1 cellular context compared by ENCODE assay signal in the genomic region with DNA sequence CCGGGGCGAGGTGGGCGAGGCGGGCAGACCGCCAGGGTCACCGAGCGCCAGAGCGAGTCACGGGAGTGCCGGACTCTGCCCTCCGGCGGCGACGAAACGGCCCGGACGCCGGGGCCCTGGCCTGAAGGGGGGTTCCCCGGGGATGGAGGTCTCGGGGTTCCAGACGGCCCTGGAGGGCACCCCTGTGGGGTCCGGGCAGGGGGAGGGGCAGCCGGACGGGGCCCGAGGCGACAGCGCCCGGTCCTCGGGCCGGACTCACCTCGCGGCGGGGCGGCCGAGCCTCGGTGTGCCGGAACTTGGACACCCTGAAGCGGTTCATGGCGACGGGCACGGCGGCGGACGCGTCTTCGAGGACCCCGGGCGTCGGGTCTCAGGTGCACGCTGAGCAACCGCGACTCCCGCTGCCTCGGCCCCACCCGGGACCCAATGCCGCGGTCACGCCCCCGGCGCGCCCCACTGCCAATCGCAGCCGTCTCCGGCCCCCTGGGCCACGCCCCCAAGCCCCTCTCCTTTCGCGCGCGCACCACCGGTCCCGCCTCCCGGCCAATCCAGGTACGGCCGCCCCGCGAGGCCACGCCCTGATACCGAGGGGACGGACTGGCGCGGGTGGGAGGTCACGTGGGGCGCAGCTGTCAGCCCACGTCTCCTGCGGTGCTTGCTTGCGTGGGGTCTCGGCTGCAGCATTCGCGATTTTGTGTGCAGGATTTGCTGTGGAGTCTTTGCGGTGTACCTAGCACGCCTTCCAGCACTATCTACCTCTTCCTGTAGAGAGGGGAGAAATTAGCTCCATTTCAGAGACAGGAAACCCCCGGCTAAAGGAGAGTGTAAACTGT.
TF ChIP-seq lines count a peak whose summit lies in the region.

A gene (minus strand): TSS at position 397 of the 833 bp plus-strand sequence. CDS start 78 bp downstream, at position 319.

TF ChIP-seq in HepG2, 621 proteins besides CTCF, POLR2A, EP300 and RAD21 (continued from another document and continues in another):
- TF ChIP-seq, protein P1, sequence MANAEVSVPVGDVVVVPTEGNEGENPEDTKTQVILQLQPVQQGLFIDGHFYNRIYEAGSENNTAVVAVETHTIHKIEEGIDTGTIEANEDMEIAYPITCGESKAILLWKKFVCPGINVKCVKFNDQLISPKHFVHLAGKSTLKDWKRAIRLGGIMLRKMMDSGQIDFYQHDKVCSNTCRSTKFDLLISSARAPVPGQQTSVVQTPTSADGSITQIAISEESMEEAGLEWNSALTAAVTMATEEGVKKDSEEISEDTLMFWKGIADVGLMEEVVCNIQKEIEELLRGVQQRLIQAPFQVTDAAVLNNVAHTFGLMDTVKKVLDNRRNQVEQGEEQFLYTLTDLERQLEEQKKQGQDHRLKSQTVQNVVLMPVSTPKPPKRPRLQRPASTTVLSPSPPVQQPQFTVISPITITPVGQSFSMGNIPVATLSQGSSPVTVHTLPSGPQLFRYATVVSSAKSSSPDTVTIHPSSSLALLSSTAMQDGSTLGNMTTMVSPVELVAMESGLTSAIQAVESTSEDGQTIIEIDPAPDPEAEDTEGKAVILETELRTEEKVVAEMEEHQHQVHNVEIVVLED (CRISPR knock-in tag; IDR thresholded peaks at IDR 0.05; ENCODE audit: borderline replicate concordance), result no peak; the same call in 1 of the 2 replicates
- TF ChIP-seq STAG1 (CRISPR knock-in tag; IDR thresholded peaks at IDR 0.05) (no peak), RNF2 (conservative IDR thresholded peaks at IDR 0.05; ENCODE audit: low read depth) (no peak), SP5 (CRISPR knock-in tag; IDR thresholded peaks at IDR 0.05; ENCODE audit: borderline replicate concordance, low read depth) (0 out of 2 replicates have a peak, but pooled peaks have one; percentile 30), SP2 (CRISPR knock-in tag; IDR thresholded peaks at IDR 0.05) (peak; percentile 88), SP140L (CRISPR knock-in tag; IDR thresholded peaks at IDR 0.05; ENCODE audit: borderline replicate concordance) (no peak), CBFB (CRISPR knock-in tag; IDR thresholded peaks at IDR 0.05) (peak; percentile 22; the same call in 1 of the 2 replicates), ARNTL (CRISPR knock-in tag; IDR thresholded peaks at IDR 0.05) (peak; percentile 97), ZNF207 (IDR thresholded peaks at IDR 0.05; ENCODE audit: borderline replicate concordance) (no peak), SIN3A (IDR thresholded peaks at IDR 0.05; ENCODE audit: borderline replicate concordance, low read depth, low read length) (0 out of 2 replicates have a peak, but pooled peaks have one; percentile 40), POLR2G (IDR thresholded peaks at IDR 0.05; ENCODE audit: low read depth, low read length) (peak; percentile 38; the same call in 1 of the 2 replicates), PTBP1 (IDR thresholded peaks at IDR 0.05; ENCODE audit: low read depth, low read length, poor library complexity, severe bottlenecking) (no peak), ZNF703 (CRISPR knock-in tag; IDR thresholded peaks at IDR 0.05; ENCODE audit: borderline replicate concordance) (no peak), ZNF776 (CRISPR knock-in tag; IDR thresholded peaks at IDR 0.05) (peak; percentile 65; the same call in 1 of the 2 replicates), KLF15 (CRISPR knock-in tag; IDR thresholded peaks at IDR 0.05; ENCODE audit: borderline replicate concordance) (no peak), HCFC1 (IDR thresholded peaks at IDR 0.05; ENCODE audit: low read depth, low read length) (no peak), RBM22 (optimal IDR thresholded peaks at IDR 0.05; ENCODE audit: low read length) (no peak), SNAPC2 (CRISPR knock-in tag; IDR thresholded peaks at IDR 0.05) (no peak; the same call in 1 of the 2 replicates), HNRNPUL1 (IDR thresholded peaks at IDR 0.05; ENCODE audit: low read depth, low read length) (no peak), XRCC5 (optimal IDR thresholded peaks at IDR 0.05; ENCODE audit: low read length) (no peak), ISX (CRISPR knock-in tag; conservative IDR thresholded peaks at IDR 0.05) (no peak), ZMYM4 (CRISPR knock-in tag; IDR thresholded peaks at IDR 0.05) (peak; percentile 39; the same call in 1 of the 2 replicates), ZNF282 (IDR thresholded peaks at IDR 0.05; ENCODE audit: partially characterized antibody) (no peak), RARG (CRISPR knock-in tag; IDR thresholded peaks at IDR 0.05; ENCODE audit: low read depth) (no peak), NONO (IDR thresholded peaks at IDR 0.05) (no peak), NONO (CRISPR knock-in tag; conservative IDR thresholded peaks at IDR 0.05) (0 out of 2 replicates have a peak, but pooled peaks have one; percentile 20), ATRX (CRISPR knock-in tag; IDR thresholded peaks at IDR 0.05; ENCODE audit: borderline replicate concordance) (no peak), ZNF737 (CRISPR knock-in tag; IDR thresholded peaks at IDR 0.05; ENCODE audit: borderline replicate concordance) (no peak)
- TF ChIP-seq, protein P2, sequence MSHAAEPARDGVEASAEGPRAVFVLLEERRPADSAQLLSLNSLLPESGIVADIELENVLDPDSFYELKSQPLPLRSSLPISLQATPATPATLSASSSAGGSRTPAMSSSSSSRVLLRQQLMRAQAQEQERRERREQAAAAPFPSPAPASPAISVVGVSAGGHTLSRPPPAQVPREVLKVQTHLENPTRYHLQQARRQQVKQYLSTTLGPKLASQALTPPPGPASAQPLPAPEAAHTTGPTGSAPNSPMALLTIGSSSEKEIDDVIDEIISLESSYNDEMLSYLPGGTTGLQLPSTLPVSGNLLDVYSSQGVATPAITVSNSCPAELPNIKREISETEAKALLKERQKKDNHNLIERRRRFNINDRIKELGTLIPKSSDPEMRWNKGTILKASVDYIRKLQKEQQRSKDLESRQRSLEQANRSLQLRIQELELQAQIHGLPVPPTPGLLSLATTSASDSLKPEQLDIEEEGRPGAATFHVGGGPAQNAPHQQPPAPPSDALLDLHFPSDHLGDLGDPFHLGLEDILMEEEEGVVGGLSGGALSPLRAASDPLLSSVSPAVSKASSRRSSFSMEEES (CRISPR knock-in tag; IDR thresholded peaks at IDR 0.05), result peak; percentile 49; the same call in 1 of the 2 replicates
- TF ChIP-seq, protein P3, sequence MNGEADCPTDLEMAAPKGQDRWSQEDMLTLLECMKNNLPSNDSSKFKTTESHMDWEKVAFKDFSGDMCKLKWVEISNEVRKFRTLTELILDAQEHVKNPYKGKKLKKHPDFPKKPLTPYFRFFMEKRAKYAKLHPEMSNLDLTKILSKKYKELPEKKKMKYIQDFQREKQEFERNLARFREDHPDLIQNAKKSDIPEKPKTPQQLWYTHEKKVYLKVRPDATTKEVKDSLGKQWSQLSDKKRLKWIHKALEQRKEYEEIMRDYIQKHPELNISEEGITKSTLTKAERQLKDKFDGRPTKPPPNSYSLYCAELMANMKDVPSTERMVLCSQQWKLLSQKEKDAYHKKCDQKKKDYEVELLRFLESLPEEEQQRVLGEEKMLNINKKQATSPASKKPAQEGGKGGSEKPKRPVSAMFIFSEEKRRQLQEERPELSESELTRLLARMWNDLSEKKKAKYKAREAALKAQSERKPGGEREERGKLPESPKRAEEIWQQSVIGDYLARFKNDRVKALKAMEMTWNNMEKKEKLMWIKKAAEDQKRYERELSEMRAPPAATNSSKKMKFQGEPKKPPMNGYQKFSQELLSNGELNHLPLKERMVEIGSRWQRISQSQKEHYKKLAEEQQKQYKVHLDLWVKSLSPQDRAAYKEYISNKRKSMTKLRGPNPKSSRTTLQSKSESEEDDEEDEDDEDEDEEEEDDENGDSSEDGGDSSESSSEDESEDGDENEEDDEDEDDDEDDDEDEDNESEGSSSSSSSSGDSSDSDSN (CRISPR knock-in tag; IDR thresholded peaks at IDR 0.05), result no peak; the same call in 1 of the 2 replicates
- TF ChIP-seq, protein P4, sequence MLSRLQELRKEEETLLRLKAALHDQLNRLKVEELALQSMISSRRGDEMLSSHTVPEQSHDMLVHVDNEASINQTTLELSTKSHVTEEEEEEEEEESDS (CRISPR knock-in tag; IDR thresholded peaks at IDR 0.05; ENCODE audit: borderline replicate concordance), result no peak
- TF ChIP-seq, protein P5, sequence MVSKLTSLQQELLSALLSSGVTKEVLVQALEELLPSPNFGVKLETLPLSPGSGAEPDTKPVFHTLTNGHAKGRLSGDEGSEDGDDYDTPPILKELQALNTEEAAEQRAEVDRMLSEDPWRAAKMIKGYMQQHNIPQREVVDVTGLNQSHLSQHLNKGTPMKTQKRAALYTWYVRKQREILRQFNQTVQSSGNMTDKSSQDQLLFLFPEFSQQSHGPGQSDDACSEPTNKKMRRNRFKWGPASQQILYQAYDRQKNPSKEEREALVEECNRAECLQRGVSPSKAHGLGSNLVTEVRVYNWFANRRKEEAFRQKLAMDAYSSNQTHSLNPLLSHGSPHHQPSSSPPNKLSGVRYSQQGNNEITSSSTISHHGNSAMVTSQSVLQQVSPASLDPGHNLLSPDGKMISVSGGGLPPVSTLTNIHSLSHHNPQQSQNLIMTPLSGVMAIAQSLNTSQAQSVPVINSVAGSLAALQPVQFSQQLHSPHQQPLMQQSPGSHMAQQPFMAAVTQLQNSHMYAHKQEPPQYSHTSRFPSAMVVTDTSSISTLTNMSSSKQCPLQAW (CRISPR knock-in tag; IDR thresholded peaks at IDR 0.05), result peak; percentile 45; the same call in 1 of the 2 replicates
- TF ChIP-seq, protein P6, sequence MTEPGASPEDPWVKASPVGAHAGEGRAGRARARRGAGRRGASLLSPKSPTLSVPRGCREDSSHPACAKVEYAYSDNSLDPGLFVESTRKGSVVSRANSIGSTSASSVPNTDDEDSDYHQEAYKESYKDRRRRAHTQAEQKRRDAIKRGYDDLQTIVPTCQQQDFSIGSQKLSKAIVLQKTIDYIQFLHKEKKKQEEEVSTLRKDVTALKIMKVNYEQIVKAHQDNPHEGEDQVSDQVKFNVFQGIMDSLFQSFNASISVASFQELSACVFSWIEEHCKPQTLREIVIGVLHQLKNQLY (CRISPR knock-in tag; IDR thresholded peaks at IDR 0.05), result no peak
- TF ChIP-seq, protein P7, sequence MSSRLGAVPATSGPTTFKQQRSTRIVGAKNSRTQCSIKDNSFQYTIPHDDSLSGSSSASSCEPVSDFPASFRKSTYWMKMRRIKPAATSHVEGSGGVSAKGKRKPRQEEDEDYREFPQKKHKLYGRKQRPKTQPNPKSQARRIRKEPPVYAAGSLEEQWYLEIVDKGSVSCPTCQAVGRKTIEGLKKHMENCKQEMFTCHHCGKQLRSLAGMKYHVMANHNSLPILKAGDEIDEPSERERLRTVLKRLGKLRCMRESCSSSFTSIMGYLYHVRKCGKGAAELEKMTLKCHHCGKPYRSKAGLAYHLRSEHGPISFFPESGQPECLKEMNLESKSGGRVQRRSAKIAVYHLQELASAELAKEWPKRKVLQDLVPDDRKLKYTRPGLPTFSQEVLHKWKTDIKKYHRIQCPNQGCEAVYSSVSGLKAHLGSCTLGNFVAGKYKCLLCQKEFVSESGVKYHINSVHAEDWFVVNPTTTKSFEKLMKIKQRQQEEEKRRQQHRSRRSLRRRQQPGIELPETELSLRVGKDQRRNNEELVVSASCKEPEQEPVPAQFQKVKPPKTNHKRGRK (CRISPR knock-in tag; IDR thresholded peaks at IDR 0.05), result no peak
- TF ChIP-seq, protein P8, sequence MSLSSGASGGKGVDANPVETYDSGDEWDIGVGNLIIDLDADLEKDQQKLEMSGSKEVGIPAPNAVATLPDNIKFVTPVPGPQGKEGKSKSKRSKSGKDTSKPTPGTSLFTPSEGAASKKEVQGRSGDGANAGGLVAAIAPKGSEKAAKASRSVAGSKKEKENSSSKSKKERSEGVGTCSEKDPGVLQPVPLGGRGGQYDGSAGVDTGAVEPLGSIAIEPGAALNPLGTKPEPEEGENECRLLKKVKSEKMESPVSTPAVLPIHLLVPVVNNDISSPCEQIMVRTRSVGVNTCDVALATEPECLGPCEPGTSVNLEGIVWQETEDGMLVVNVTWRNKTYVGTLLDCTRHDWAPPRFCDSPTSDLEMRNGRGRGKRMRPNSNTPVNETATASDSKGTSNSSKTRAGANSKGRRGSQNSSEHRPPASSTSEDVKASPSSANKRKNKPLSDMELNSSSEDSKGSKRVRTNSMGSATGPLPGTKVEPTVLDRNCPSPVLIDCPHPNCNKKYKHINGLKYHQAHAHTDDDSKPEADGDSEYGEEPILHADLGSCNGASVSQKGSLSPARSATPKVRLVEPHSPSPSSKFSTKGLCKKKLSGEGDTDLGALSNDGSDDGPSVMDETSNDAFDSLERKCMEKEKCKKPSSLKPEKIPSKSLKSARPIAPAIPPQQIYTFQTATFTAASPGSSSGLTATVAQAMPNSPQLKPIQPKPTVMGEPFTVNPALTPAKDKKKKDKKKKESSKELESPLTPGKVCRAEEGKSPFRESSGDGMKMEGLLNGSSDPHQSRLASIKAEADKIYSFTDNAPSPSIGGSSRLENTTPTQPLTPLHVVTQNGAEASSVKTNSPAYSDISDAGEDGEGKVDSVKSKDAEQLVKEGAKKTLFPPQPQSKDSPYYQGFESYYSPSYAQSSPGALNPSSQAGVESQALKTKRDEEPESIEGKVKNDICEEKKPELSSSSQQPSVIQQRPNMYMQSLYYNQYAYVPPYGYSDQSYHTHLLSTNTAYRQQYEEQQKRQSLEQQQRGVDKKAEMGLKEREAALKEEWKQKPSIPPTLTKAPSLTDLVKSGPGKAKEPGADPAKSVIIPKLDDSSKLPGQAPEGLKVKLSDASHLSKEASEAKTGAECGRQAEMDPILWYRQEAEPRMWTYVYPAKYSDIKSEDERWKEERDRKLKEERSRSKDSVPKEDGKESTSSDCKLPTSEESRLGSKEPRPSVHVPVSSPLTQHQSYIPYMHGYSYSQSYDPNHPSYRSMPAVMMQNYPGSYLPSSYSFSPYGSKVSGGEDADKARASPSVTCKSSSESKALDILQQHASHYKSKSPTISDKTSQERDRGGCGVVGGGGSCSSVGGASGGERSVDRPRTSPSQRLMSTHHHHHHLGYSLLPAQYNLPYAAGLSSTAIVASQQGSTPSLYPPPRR (CRISPR knock-in tag; IDR thresholded peaks at IDR 0.05; ENCODE audit: borderline replicate concordance), result no peak
- TF ChIP-seq, protein P9, sequence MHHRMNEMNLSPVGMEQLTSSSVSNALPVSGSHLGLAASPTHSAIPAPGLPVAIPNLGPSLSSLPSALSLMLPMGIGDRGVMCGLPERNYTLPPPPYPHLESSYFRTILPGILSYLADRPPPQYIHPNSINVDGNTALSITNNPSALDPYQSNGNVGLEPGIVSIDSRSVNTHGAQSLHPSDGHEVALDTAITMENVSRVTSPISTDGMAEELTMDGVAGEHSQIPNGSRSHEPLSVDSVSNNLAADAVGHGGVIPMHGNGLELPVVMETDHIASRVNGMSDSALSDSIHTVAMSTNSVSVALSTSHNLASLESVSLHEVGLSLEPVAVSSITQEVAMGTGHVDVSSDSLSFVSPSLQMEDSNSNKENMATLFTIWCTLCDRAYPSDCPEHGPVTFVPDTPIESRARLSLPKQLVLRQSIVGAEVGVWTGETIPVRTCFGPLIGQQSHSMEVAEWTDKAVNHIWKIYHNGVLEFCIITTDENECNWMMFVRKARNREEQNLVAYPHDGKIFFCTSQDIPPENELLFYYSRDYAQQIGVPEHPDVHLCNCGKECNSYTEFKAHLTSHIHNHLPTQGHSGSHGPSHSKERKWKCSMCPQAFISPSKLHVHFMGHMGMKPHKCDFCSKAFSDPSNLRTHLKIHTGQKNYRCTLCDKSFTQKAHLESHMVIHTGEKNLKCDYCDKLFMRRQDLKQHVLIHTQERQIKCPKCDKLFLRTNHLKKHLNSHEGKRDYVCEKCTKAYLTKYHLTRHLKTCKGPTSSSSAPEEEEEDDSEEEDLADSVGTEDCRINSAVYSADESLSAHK (CRISPR knock-in tag; IDR thresholded peaks at IDR 0.05; ENCODE audit: borderline replicate concordance), result no peak
